In the genomic region with DNA sequence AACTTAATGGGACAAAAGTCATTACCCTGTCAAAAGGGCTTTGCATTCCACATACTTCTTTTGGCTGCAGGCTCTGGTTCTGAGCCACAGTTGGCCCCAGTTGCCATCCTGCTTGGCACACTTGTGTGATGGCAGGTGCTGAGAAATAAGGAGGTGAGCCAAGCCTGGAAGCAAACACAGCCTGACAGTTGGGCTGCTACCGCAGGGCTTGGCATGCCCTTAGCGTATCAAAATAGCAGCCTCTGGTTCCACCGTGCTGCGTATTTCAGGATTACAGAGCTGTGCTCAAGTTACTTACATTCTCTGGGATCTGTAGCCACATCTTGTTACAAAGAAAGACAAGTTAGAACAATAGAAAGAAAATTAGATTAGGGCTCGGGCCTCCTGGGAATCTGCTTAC, we compare ENCODE assay signal across 10 cellular contexts. TPM values are rescaled to one million over a fixed set of nuclear protein-coding genes. Genes with fewer than 3 reads are reported as not detected.
DNase-seq lines count a peak whose midpoint lies in the region; ATAC-seq and TF ChIP-seq lines count a peak whose summit lies in the region.
"Had no signal": no experiment of that assay in that cellular context is flagged by ENCODE, and none has a peak within 500 bp of the region (broad histone marks: within the 10 kb centered on the region; RNA-seq: fewer than 3 reads in every experiment).

No MANE protein-coding gene starts in this region.

- peaks cover 26% of the 10 kb centered on the region for H3K4me1 ChIP-seq in GM23248 (ENCODE audit: insufficient read depth)
- H3K4me1 ChIP-seq in parathyroid adenoma: peaks cover 12% of the 10 kb centered on the region
- peaks cover 7% of the 10 kb centered on the region; the same call in 1 of the 2 replicates for H3K4me1 ChIP-seq in Caco-2

- H3F3A ChIP-seq in GM23248 (ENCODE audit: insufficient read depth): peaks cover 46% of the 10 kb centered on the region

- H3K27me3 ChIP-seq in GM23248 (replicated peaks; ENCODE audit: insufficient read depth) (no peaks in the 10 kb centered on the region), parathyroid adenoma (ENCODE audit: control insufficient read depth, insufficient read depth, low read length) (no peaks in the 10 kb centered on the region), Caco-2 (replicated peaks; ENCODE audit: control insufficient read depth, insufficient read depth, low read length) (no peaks in the 10 kb centered on the region)

- H3K9me3 ChIP-seq in GM23248 (ENCODE audit: low read depth) (no peaks in the 10 kb centered on the region), parathyroid adenoma (ENCODE audit: control insufficient read depth, low read length) (no peaks in the 10 kb centered on the region), Caco-2 (no peaks in the 10 kb centered on the region)

- H3K9me2 ChIP-seq in GM23248 (ENCODE audit: insufficient read depth): no peaks in the 10 kb centered on the region

- POLR2A ChIA-PET in RWPE1 (lab: Yijun Ruan, JAX; ENCODE audit: low non-redundant PET): no interaction called here
- POLR2A ChIA-PET in Caco-2 (lab: Charles Lee): no interaction called here

- intact Hi-C loops in Caco-2 (cut with micrococcal nuclease; ENCODE audit: unreplicated experiment): no loop called here

- H3K79me2 ChIP-seq in GM23248 (ENCODE audit: insufficient read depth) (peaks cover 100% of the 10 kb centered on the region), parathyroid adenoma (no peaks in the 10 kb centered on the region)

- H3K4me1 Mint-ChIP-seq in Caco-2 (ENCODE audit: low read depth, unreplicated experiment): peaks cover 25% of the 10 kb centered on the region

- H3K36me3 ChIP-seq in GM23248 (ENCODE audit: low read depth) (peaks cover 51% of the 10 kb centered on the region), parathyroid adenoma (ENCODE audit: control insufficient read depth, insufficient read depth, low read length) (no peaks in the 10 kb centered on the region), Caco-2 (ENCODE audit: control insufficient read depth, insufficient read depth, low read length) (no peaks in the 10 kb centered on the region; the same call in 1 of the 2 replicates)

- BruUV-seq in Caco-2 (replicated peaks; lab: Mats Ljungman, UMichigan): no TSS peak

- H3K9ac ChIP-seq in GM23248 (no peak overlapping the region), parathyroid adenoma (no peak overlapping the region)

- H3K36me3 Mint-ChIP-seq in activated naive CD4-positive, alpha-beta T cell treated with anti-CD3 and anti-CD28 coated beads, Interleukin-2, amount 50 U/mL, for 72 hours: peaks cover 27 to 35% of the 10 kb centered on the region in 2 donors
- peaks cover 64% of the 10 kb centered on the region for H3K36me3 Mint-ChIP-seq in Caco-2 (ENCODE audit: insufficient read depth, unreplicated experiment)

- H4K20me1 ChIP-seq in GM23248 (ENCODE audit: insufficient read depth): no peaks in the 10 kb centered on the region

- 56% methylated on average over 5 of the region's 5 CpGs for WGBS in GM23248 (ENCODE audit: low coverage in 1 of 2, low lambda C conversion rate in 2 of 2, missing lambda C conversion rate in 2 of 2), 2 experiments

- no peak overlapping the region for H2AFZ ChIP-seq in GM23248
- H2AFZ ChIP-seq in parathyroid adenoma: no peak overlapping the region

- no peak overlapping the region for H3K4me3 ChIP-seq in GM23248
- no peak overlapping the region for H3K4me3 ChIP-seq in fibroblast of the aortic adventitia (ENCODE audit: low read depth, low read length)
- H3K4me3 ChIP-seq in parathyroid adenoma (ENCODE audit: low read depth, low read length): no peak overlapping the region
- no peak overlapping the region for H3K4me3 ChIP-seq in Caco-2 (ENCODE audit: low read depth, low read length)

- H3K27ac Mint-ChIP-seq in activated naive CD4-positive, alpha-beta T cell treated with anti-CD3 and anti-CD28 coated beads, Interleukin-2, amount 50 U/mL, for 72 hours: peak overlapping the region in 1 of 2 donors; percentile 44
- H3K27ac Mint-ChIP-seq in Caco-2 (ENCODE audit: unreplicated experiment): no peak overlapping the region
- H3K27ac Mint-ChIP-seq: stimulated activated naive B cell treated with anti-CD40 and anti-IgM and Interleukin-4, amounts not matched to agents 10 μg/mL and 1 μg/mL and 100 μg/mL, for 72 hours had no signal

- no peak for ATAC-seq in activated naive CD4-positive, alpha-beta T cell treated with anti-CD3 and anti-CD28 coated beads, Interleukin-2, amount 50 U/mL, for 72 hours
- ATAC-seq: stimulated activated naive B cell treated with anti-CD40 and anti-IgM and Interleukin-4, amounts not matched to agents 10 μg/mL and 1 μg/mL and 100 μg/mL, for 72 hours had no signal

- H3K4me2 ChIP-seq in GM23248 (ENCODE audit: unreplicated experiment) (no peak overlapping the region), parathyroid adenoma (ENCODE audit: low read length) (no peak overlapping the region)

- in situ Hi-C loops in GM23248 (cut with MboI): no loop called here

- CTCF ChIA-PET in RWPE1 (lab: Yijun Ruan, JAX) (interaction anchor here (0.6 to 0.7 kb wide), 2 partner anchors 317 to 1102 kb away, joined by 3 read pairs; no protein-coding TSS in a partner anchor), Caco-2 (lab: Charles Lee) (no interaction called here)

- TF ChIP-seq CTCF in RWPE1 (conservative IDR thresholded peaks at IDR 0.05; ENCODE audit: low read depth) (no peak), fibroblast of the aortic adventitia (IDR thresholded peaks at IDR 0.05; ENCODE audit: insufficient read depth, low read length) (peak; percentile 28), parathyroid adenoma (IDR thresholded peaks at IDR 0.05) (peak; percentile 32), Caco-2 (IDR thresholded peaks at IDR 0.05; ENCODE audit: insufficient read depth in 1 of 2, low read depth in 1 of 2, low read length in 1 of 2, severe bottlenecking in 1 of 2, unreplicated experiment in 1 of 2) (no peak)

- DNase-seq in GM23248 (peak; percentile 36), RWPE1 (ENCODE audit: low spot score) (no peak), fibroblast of the aortic adventitia (ENCODE audit: low read depth) (peak; percentile 89), kidney tubule cell (ENCODE audit: low spot score) (no peak), Caco-2 (no peak)
- no peak for DNase-seq in activated naive CD4-positive, alpha-beta T cell treated with anti-CD3 and anti-CD28 coated beads, Interleukin-2, amount 50 U/mL, for 72 hours (ENCODE audit: low spot score in 2 of 2)
- DNase-seq in activated effector memory CD4-positive, alpha-beta T cell treated with Interleukin-2 at 50 U/mL for 16 hours: no peak
- DNase-seq: activated effector memory CD4-positive, alpha-beta T cell treated with anti-CD3 and anti-CD28 coated beads, Interleukin-2, amount 50 U/mL, for 16 hours; stimulated activated naive B cell treated with anti-CD40 and anti-IgM and Interleukin-4, amounts not matched to agents 10 μg/mL and 1 μg/mL and 100 μg/mL, for 72 hours had no signal

- H3K27ac ChIP-seq in GM23248: no peak overlapping the region
- peak overlapping the region; percentile 36 for H3K27ac ChIP-seq in RWPE1
- H3K27ac ChIP-seq in parathyroid adenoma: no peak overlapping the region

- H3K9me3 Mint-ChIP-seq in activated naive CD4-positive, alpha-beta T cell treated with anti-CD3 and anti-CD28 coated beads, Interleukin-2, amount 50 U/mL, for 72 hours: no peaks in the 10 kb centered on the region
- H3K9me3 Mint-ChIP-seq in Caco-2 (ENCODE audit: unreplicated experiment): no peaks in the 10 kb centered on the region
- H3K9me3 Mint-ChIP-seq: stimulated activated naive B cell treated with anti-CD40 and anti-IgM and Interleukin-4, amounts not matched to agents 10 μg/mL and 1 μg/mL and 100 μg/mL, for 72 hours had no signal

- no peaks in the 10 kb centered on the region for H3K27me3 Mint-ChIP-seq in Caco-2 (ENCODE audit: insufficient read depth, unreplicated experiment)
- H3K27me3 Mint-ChIP-seq: stimulated activated naive B cell treated with anti-CD40 and anti-IgM and Interleukin-4, amounts not matched to agents 10 μg/mL and 1 μg/mL and 100 μg/mL, for 72 hours had no signal

- H3K4me3 Mint-ChIP-seq in Caco-2 (ENCODE audit: unreplicated experiment): no peak overlapping the region
- H3K4me3 Mint-ChIP-seq: stimulated activated naive B cell treated with anti-CD40 and anti-IgM and Interleukin-4, amounts not matched to agents 10 μg/mL and 1 μg/mL and 100 μg/mL, for 72 hours had no signal

RNA-seq across cellular contexts. Expression of a gene that starts 11.1 kb away (rescaled TPM):
- total RNA-seq in GM23248 (2014; rRNA removed; shearing (Covaris generic)): 57.6 and 68.7 TPM in 2 replicates
- 96.8 and 99.6 TPM in 2 replicates for polyA plus RNA-seq in GM23248 (2016; fragmentation: Nextera tagmentation; extraction: Ambion mirVana)
- 39.0 and 68.7 TPM in 2 replicates for total RNA-seq in fibroblast of the aortic adventitia (ENCODE audit: low replicate concordance)
- total RNA-seq in activated naive CD4-positive, alpha-beta T cell treated with anti-CD3 and anti-CD28 coated beads, Interleukin-2, amount 50 U/mL, for 72 hours: 100 to 1,000 TPM in 1 of 2 donors, 10 to 100 TPM in 1; 71.3 to 109 TPM
- total RNA-seq in Caco-2 (2022): 101 and 102 TPM in 2 replicates

Comparison
In these comparisons a context has a peak if more than half of its experiments do, and no peak if none do; other contexts are left out.
1. DNase-seq: peak in GM23248 (single experiment) and fibroblast of the aortic adventitia (single experiment); none in RWPE1 (single experiment), activated naive CD4-positive, alpha-beta T cell treated with anti-CD3 and anti-CD28 coated beads, Interleukin-2, amount 50 U/mL, for 72 hours (0 of 2), kidney tubule cell (single experiment), activated effector memory CD4-positive, alpha-beta T cell treated with Interleukin-2 at 50 U/mL for 16 hours (single experiment) and Caco-2 (0 of 2).
2. CTCF ChIP-seq: peak in fibroblast of the aortic adventitia (single experiment) and parathyroid adenoma (single experiment); none in RWPE1 (single experiment) and Caco-2 (0 of 2).